ENCODE assay signal across 7 cellular contexts in genomic region chr16:29149912-29150311, GRCh38.
DNase-seq lines count a peak whose midpoint lies in the region; ATAC-seq and TF ChIP-seq lines count a peak whose summit lies in the region.
"Not testable (repeated sequence)": the region's sequence is repeated elsewhere in the genome, so short reads cannot be mapped to it uniquely, and the experiment has no call there.

No MANE protein-coding gene starts in this region.

- H3K9me3 ChIP-seq in CD4-positive, alpha-beta T cell (ENCODE audit: control insufficient read depth, low read length); right lobe of liver: not testable (repeated sequence)

- peak; percentile 36 for TF ChIP-seq POLR2A in right lobe of liver (IDR thresholded peaks at IDR 0.05)

- peak overlapping the region; percentile 52 for H3K27ac ChIP-seq in CD4-positive, alpha-beta T cell (ENCODE audit: low read depth, low read length)
- H3K27ac ChIP-seq in right lobe of liver, result peak overlapping the region; percentile 78 to 98 (median 94)

- H3K27ac Mint-ChIP-seq in CD4-positive, alpha-beta T cell, result peak overlapping the region; percentile 97
- H3K27ac Mint-ChIP-seq in T-helper 1 cell treated with Interleukin-12 subunit alpha and Interleukin-12 subunit beta and Interleukin-4 antibody, amounts not matched to agents 30 μg/mL and 1 μg/mL, for 36 hours, result peak overlapping the region; percentile 53
- peak overlapping the region; percentile 93 for H3K27ac Mint-ChIP-seq in activated CD8-positive, alpha-beta memory T cell treated with anti-CD3 and anti-CD28 coated beads, Interleukin-2, amount 10 ng/mL, durations not matched to agents 7 days and 5 days
- H3K27ac Mint-ChIP-seq in activated naive CD8-positive, alpha-beta T cell, result peak overlapping the region; percentile 91
- peak overlapping the region; percentile 60 for H3K27ac Mint-ChIP-seq in neural crest cell (ENCODE audit: unreplicated experiment)

- TF ChIP-seq CTCF in CD4-positive, alpha-beta T cell (IDR thresholded peaks at IDR 0.05); right lobe of liver (IDR thresholded peaks at IDR 0.05); neural crest cell (conservative IDR thresholded peaks at IDR 0.05): not testable (repeated sequence)

- H3K36me3 Mint-ChIP-seq in CD4-positive, alpha-beta T cell (ENCODE audit: low read depth), result peaks cover 15% of the 10 kb centered on the region
- not testable (repeated sequence) for H3K36me3 Mint-ChIP-seq in T-helper 1 cell treated with Interleukin-12 subunit alpha and Interleukin-12 subunit beta and Interleukin-4 antibody, amounts not matched to agents 30 μg/mL and 1 μg/mL, for 36 hours (ENCODE audit: low read depth); neural crest cell (ENCODE audit: low read depth)
- H3K36me3 Mint-ChIP-seq in activated CD8-positive, alpha-beta memory T cell treated with anti-CD3 and anti-CD28 coated beads, Interleukin-2, amount 10 ng/mL, durations not matched to agents 7 days and 5 days, result peaks cover 12% of the 10 kb centered on the region
- H3K36me3 Mint-ChIP-seq in activated naive CD8-positive, alpha-beta T cell, result peaks cover 12% of the 10 kb centered on the region

- peak overlapping the region; percentile 20 for H3K4me3 Mint-ChIP-seq in CD4-positive, alpha-beta T cell
- H3K4me3 Mint-ChIP-seq in T-helper 1 cell treated with Interleukin-12 subunit alpha and Interleukin-12 subunit beta and Interleukin-4 antibody, amounts not matched to agents 30 μg/mL and 1 μg/mL, for 36 hours; activated CD8-positive, alpha-beta memory T cell treated with anti-CD3 and anti-CD28 coated beads, Interleukin-2, amount 10 ng/mL, durations not matched to agents 7 days and 5 days; neural crest cell: not testable (repeated sequence)
- peak overlapping the region; percentile 75 for H3K4me3 Mint-ChIP-seq in activated naive CD8-positive, alpha-beta T cell

- H3K4me1 Mint-ChIP-seq in CD4-positive, alpha-beta T cell (ENCODE audit: low read depth), result peaks cover 63% of the 10 kb centered on the region
- H3K4me1 Mint-ChIP-seq in T-helper 1 cell treated with Interleukin-12 subunit alpha and Interleukin-12 subunit beta and Interleukin-4 antibody, amounts not matched to agents 30 μg/mL and 1 μg/mL, for 36 hours (ENCODE audit: low read depth), result peaks cover 26% of the 10 kb centered on the region
- H3K4me1 Mint-ChIP-seq in activated CD8-positive, alpha-beta memory T cell treated with anti-CD3 and anti-CD28 coated beads, Interleukin-2, amount 10 ng/mL, durations not matched to agents 7 days and 5 days, result peaks cover 32% of the 10 kb centered on the region
- peaks cover 61% of the 10 kb centered on the region for H3K4me1 Mint-ChIP-seq in activated naive CD8-positive, alpha-beta T cell (ENCODE audit: low read depth)
- H3K4me1 Mint-ChIP-seq in neural crest cell, result peaks cover 20% of the 10 kb centered on the region

- H3K4me3 ChIP-seq in right lobe of liver, result not testable (repeated sequence)

- H3K27me3 Mint-ChIP-seq in CD4-positive, alpha-beta T cell; T-helper 1 cell treated with Interleukin-12 subunit alpha and Interleukin-12 subunit beta and Interleukin-4 antibody, amounts not matched to agents 30 μg/mL and 1 μg/mL, for 36 hours (ENCODE audit: low read depth); activated CD8-positive, alpha-beta memory T cell treated with anti-CD3 and anti-CD28 coated beads, Interleukin-2, amount 10 ng/mL, durations not matched to agents 7 days and 5 days; activated naive CD8-positive, alpha-beta T cell; neural crest cell (ENCODE audit: low read depth): not testable (repeated sequence)

- H3K36me3 ChIP-seq in right lobe of liver, result not testable (repeated sequence)

- ATAC-seq in CD4-positive, alpha-beta T cell (ENCODE audit: poor library complexity); activated CD8-positive, alpha-beta memory T cell treated with anti-CD3 and anti-CD28 coated beads, Interleukin-2, amount 10 ng/mL, durations not matched to agents 7 days and 5 days; Right ventricle myocardium inferior: not testable (repeated sequence)
- peak; percentile 58 to 74 (median 66) for ATAC-seq in right lobe of liver

- POLR2A ChIA-PET in CD4-positive, alpha-beta T cell (lab: Charles Lee), result not testable (repeated sequence)

- not testable (repeated sequence) for H3K9me3 Mint-ChIP-seq in CD4-positive, alpha-beta T cell; T-helper 1 cell treated with Interleukin-12 subunit alpha and Interleukin-12 subunit beta and Interleukin-4 antibody, amounts not matched to agents 30 μg/mL and 1 μg/mL, for 36 hours; activated CD8-positive, alpha-beta memory T cell treated with anti-CD3 and anti-CD28 coated beads, Interleukin-2, amount 10 ng/mL, durations not matched to agents 7 days and 5 days (ENCODE audit: low read depth); activated naive CD8-positive, alpha-beta T cell (ENCODE audit: low read depth); neural crest cell

- peaks cover 0 to 34% (median 15%) of the 10 kb centered on the region in 4 donors for H3K4me1 ChIP-seq in right lobe of liver

- intact Hi-C loops in CD4-positive, alpha-beta T cell (cut with DNase I, micrococcal nuclease); Right ventricle myocardium inferior (cut with DNase I); right lobe of liver (cut with DNase I): not testable (repeated sequence)

- CTCF ChIA-PET in CD4-positive, alpha-beta T cell (lab: Charles Lee); activated CD8-positive, alpha-beta memory T cell treated with anti-CD3 and anti-CD28 coated beads, Interleukin-2, amount 10 ng/mL, durations not matched to agents 7 days and 5 days (lab: Charles Lee): not testable (repeated sequence)

- 40% methylated on average over 11 of the region's 12 CpGs for WGBS in right lobe of liver (ENCODE audit: insufficient coverage, low coverage, low lambda C conversion rate, missing lambda C conversion rate)

- H3K27me3 ChIP-seq in CD4-positive, alpha-beta T cell (ENCODE audit: control insufficient read depth, insufficient read depth, low read length); right lobe of liver: not testable (repeated sequence)

- not testable (repeated sequence) for DNase-seq in CD4-positive, alpha-beta T cell; activated CD8-positive, alpha-beta memory T cell treated with anti-CD3 and anti-CD28 coated beads, Interleukin-2, amount 10 ng/mL, durations not matched to agents 7 days and 5 days; neural crest cell (ENCODE audit: low read depth, low spot score)
- DNase-seq in Right ventricle myocardium inferior (ENCODE audit: missing footprints) (peak; percentile 20), right lobe of liver (peak; percentile 90 to 96 (median 95))
